ENCODE assay signal across 9 cellular contexts in the genomic region with DNA sequence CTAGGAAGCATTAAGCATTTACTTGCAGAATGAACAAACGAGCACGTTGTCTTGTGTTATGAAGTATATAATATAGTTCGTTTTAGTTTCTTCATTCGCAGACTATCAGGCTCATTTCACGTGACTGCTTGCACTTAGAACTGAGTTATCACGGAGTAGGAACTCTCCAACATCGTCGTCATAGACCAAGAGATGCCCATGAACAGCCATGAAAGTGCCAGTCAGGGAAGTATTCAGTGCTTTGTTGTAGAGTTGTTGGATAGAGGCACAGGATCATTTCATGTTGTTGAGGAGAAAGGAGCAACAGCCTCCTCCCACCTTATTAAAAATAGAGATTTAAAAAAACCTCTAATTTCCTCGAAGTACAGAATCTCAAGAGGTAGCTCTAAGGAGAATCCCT.
DNase-seq lines count a peak whose midpoint lies in the region; ATAC-seq lines count a peak whose summit lies in the region.
"Had no signal": no experiment of that assay in that cellular context is flagged by ENCODE, and none has a peak within 500 bp of the region (broad histone marks: within the 10 kb centered on the region; RNA-seq: fewer than 3 reads in every experiment).

No MANE protein-coding gene starts in this region.

- peak overlapping the region; percentile 88 for H3K4me3 Mint-ChIP-seq in stimulated activated naive CD8-positive, alpha-beta T cell treated with anti-CD3 and anti-CD28 coated beads, Interleukin-15, Interleukin-2, amounts not matched to agents 100 ng/mL and 50 ng/mL, for 24 hours
- H3K4me3 Mint-ChIP-seq in memory B cell, result peak overlapping the region; percentile 78

- no peaks in the 10 kb centered on the region for H3K36me3 Mint-ChIP-seq in stimulated activated naive CD8-positive, alpha-beta T cell treated with anti-CD3 and anti-CD28 coated beads, Interleukin-15, Interleukin-2, amounts not matched to agents 100 ng/mL and 50 ng/mL, for 24 hours (ENCODE audit: low read depth)
- H3K36me3 Mint-ChIP-seq in memory B cell, result no peaks in the 10 kb centered on the region

- H3K27ac ChIP-seq in angular gyrus (ENCODE audit: low read depth, low read length), result peak overlapping the region; percentile 88
- H3K27ac ChIP-seq: epithelial cell of prostate had no signal

- ATAC-seq in stimulated activated naive CD8-positive, alpha-beta T cell treated with anti-CD3 and anti-CD28 coated beads, Interleukin-15, Interleukin-2, amounts not matched to agents 100 U/mL and 50 U/mL, for 24 hours, result no peak
- ATAC-seq in memory B cell (ENCODE audit: low read depth), result no peak
- no peak for ATAC-seq in HG02870 (IDR thresholded peaks at IDR 0.05; ENCODE audit: unreplicated experiment)
- ATAC-seq in GM18861 (IDR thresholded peaks at IDR 0.05; ENCODE audit: unreplicated experiment), result no peak
- ATAC-seq in GM19463 (IDR thresholded peaks at IDR 0.05; ENCODE audit: unreplicated experiment), result no peak

- peaks cover 26% of the 10 kb centered on the region for H3K27me3 Mint-ChIP-seq in stimulated activated naive CD8-positive, alpha-beta T cell treated with anti-CD3 and anti-CD28 coated beads, Interleukin-15, Interleukin-2, amounts not matched to agents 100 ng/mL and 50 ng/mL, for 24 hours
- peaks cover 12% of the 10 kb centered on the region for H3K27me3 Mint-ChIP-seq in memory B cell

- peak overlapping the region; percentile 89 for H3K27ac Mint-ChIP-seq in stimulated activated naive CD8-positive, alpha-beta T cell treated with anti-CD3 and anti-CD28 coated beads, Interleukin-15, Interleukin-2, amounts not matched to agents 100 ng/mL and 50 ng/mL, for 24 hours
- H3K27ac Mint-ChIP-seq in memory B cell, result peak overlapping the region; percentile 75

- no peak for DNase-seq in stimulated activated naive CD8-positive, alpha-beta T cell treated with anti-CD3 and anti-CD28 coated beads, Interleukin-15, Interleukin-2, amounts not matched to agents 100 U/mL and 50 U/mL, for 24 hours
- DNase-seq in memory B cell (ENCODE audit: low spot score in 2 of 2) (no peak), germinal center (ENCODE audit: low spot score) (no peak)

- no peaks in the 10 kb centered on the region for H3K9me3 Mint-ChIP-seq in stimulated activated naive CD8-positive, alpha-beta T cell treated with anti-CD3 and anti-CD28 coated beads, Interleukin-15, Interleukin-2, amounts not matched to agents 100 ng/mL and 50 ng/mL, for 24 hours
- H3K9me3 Mint-ChIP-seq in memory B cell, result peaks cover 2% of the 10 kb centered on the region

- H3K4me1 Mint-ChIP-seq in stimulated activated naive CD8-positive, alpha-beta T cell treated with anti-CD3 and anti-CD28 coated beads, Interleukin-15, Interleukin-2, amounts not matched to agents 100 ng/mL and 50 ng/mL, for 24 hours (ENCODE audit: low read depth), result peaks cover 18% of the 10 kb centered on the region
- peaks cover 3% of the 10 kb centered on the region for H3K4me1 Mint-ChIP-seq in memory B cell
